ENCODE assay signal across 12 cellular contexts in the genomic region with DNA sequence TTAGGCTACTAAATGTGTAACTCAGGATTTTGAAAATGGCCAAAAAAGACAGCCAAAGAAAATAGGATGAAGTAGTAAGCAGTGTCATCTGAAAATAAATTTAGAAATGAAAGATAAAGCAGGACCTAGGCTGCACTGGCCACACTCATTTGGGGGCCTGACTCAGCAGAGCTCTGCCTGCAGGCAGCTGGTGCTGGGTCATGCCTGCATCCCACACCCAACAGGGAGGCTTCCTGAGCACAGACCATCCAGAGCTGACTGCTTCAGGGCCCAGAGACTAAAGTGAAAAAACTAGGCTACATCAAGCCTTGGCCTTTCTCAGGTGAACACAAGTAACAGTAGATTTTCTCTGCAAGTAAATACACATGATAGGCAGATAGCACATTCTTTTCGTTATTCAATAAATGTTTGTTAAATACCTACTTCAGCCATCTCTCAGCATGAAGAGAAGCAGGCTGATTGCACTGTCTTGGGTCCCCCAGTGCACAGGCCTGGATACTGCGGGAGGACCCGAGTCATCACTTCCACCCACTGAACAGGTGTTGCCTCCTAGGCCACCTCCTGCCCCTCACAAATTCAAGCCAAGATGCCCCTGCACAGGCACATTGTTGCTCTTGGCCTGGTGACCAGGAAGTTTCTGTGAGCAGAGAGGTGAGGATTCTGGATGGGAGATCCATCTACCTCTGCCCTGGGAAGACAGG.
"Had no signal": no experiment of that assay in that cellular context is flagged by ENCODE, and none has a peak within 500 bp of the region (broad histone marks: within the 10 kb centered on the region; RNA-seq: fewer than 3 reads in every experiment).

No MANE protein-coding gene starts in this region.

- H3K4me3 Mint-ChIP-seq: activated CD4-positive, alpha-beta memory T cell treated with anti-CD3 and anti-CD28 coated beads for 36 hours; activated naive CD8-positive, alpha-beta T cell treated with anti-CD3 and anti-CD28 coated beads, Interleukin-2, amount 50 U/mL, for 24 hours; effector memory CD8-positive, alpha-beta T cell; memory B cell; nephron; T-helper 2 cell treated with Interferon-gamma antibody and Interleukin-4, amounts not matched to agents 5 μg/mL and 100 μg/mL, for 36 hours had no signal

- H3K36me3 Mint-ChIP-seq: activated CD4-positive, alpha-beta memory T cell treated with anti-CD3 and anti-CD28 coated beads for 36 hours; memory B cell had no signal

- H3K27me3 Mint-ChIP-seq: activated CD4-positive, alpha-beta memory T cell treated with anti-CD3 and anti-CD28 coated beads for 36 hours; activated naive CD8-positive, alpha-beta T cell treated with anti-CD3 and anti-CD28 coated beads, Interleukin-2, amount 50 U/mL, for 24 hours; effector memory CD8-positive, alpha-beta T cell; memory B cell had no signal

- H3K4me1 Mint-ChIP-seq: activated naive CD8-positive, alpha-beta T cell treated with anti-CD3 and anti-CD28 coated beads, Interleukin-2, amount 50 U/mL, for 24 hours; memory B cell; nephron had no signal

- DNase-seq: activated CD4-positive, alpha-beta memory T cell treated with anti-CD3 and anti-CD28 coated beads for 36 hours; activated CD4-positive, alpha-beta T cell treated with anti-CD3 and anti-CD28 coated beads for 1 hour; activated naive CD8-positive, alpha-beta T cell treated with anti-CD3 and anti-CD28 coated beads, Interleukin-2, amount 50 U/mL, for 24 hours; activated T-cell treated with anti-CD3 and anti-CD28 coated beads, Interleukin-2, amount 50 U/mL, for 48 hours; central memory CD4-positive, alpha-beta T cell; effector memory CD8-positive, alpha-beta T cell; left lung; stimulated activated CD4-positive, alpha-beta T cell treated with anti-CD3 and anti-CD28 coated beads, Interleukin-4, amount 100 ng/mL, for 4 hours; SW 1271 had no signal

- ATAC-seq: activated naive CD8-positive, alpha-beta T cell treated with anti-CD3 and anti-CD28 coated beads, Interleukin-2, amount 50 U/mL, for 24 hours; effector memory CD8-positive, alpha-beta T cell; left lung had no signal

- H3K4me3 ChIP-seq: left lung had no signal

- H3K9me3 ChIP-seq: left lung had no signal

- H3K4me1 ChIP-seq: left lung had no signal

- H3K27me3 ChIP-seq: left lung had no signal

- H3K36me3 ChIP-seq: left lung had no signal

- H3K9me3 Mint-ChIP-seq: activated CD4-positive, alpha-beta memory T cell treated with anti-CD3 and anti-CD28 coated beads for 36 hours; activated naive CD8-positive, alpha-beta T cell treated with anti-CD3 and anti-CD28 coated beads, Interleukin-2, amount 50 U/mL, for 24 hours; nephron had no signal

- H3K27ac ChIP-seq: left lung had no signal

- H3K27ac Mint-ChIP-seq: activated CD4-positive, alpha-beta memory T cell treated with anti-CD3 and anti-CD28 coated beads for 36 hours; activated naive CD8-positive, alpha-beta T cell treated with anti-CD3 and anti-CD28 coated beads, Interleukin-2, amount 50 U/mL, for 24 hours; effector memory CD8-positive, alpha-beta T cell; memory B cell; T-helper 2 cell treated with Interferon-gamma antibody and Interleukin-4, amounts not matched to agents 5 μg/mL and 100 μg/mL, for 36 hours had no signal
